Comparison of ENCODE assay signal across 1 cellular context in the genomic region with DNA sequence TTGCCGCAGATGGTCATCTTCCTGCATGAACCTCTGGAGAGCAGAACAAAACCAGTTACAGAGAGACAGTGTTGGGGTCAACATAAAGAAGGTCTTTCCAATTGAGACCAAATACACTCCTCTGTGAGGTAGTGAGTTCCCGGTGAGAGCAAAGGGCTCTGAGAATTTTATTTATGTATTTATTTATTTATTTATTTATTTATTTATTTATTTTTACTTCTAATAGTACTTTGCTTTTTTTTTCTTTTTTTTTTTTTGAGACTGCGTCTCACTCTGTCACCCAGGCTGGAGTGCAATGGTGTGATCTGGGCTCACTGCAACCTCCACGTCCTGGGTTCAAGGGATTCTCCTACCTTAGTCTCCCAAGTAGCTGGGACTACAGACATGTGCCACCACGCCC.
TF ChIP-seq lines count a peak whose summit lies in the region.

No MANE protein-coding gene starts in this region.

TF ChIP-seq in GM23338, 12 proteins besides CTCF, POLR2A, EP300 and RAD21 (continued from another document):
- no peak for TF ChIP-seq ZNF462 (CRISPR knock-in tag; IDR thresholded peaks at IDR 0.05)
